In the genomic region with DNA sequence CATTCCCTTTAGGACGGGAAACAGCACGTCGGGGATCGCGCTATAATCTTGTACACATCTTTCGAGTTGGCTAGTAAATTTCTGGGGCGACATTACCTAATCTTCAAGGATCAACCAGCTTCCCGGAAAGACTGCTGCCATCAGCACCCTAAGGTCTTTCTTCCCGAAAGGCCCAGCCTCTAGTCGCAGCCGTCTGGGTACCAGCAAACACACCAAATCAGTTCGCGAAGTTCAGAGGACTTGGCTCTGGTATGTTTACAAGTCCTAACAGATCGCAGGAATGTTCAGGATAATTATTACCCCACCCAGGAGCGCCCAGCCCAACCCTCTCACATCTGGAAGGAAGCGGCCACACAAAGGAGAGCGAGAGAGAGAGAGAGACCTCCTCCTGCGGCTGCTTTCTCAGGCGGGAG, we compare ENCODE assay signal across 12 cellular contexts.
DNase-seq lines count a peak whose midpoint lies in the region; FAIRE-seq and TF ChIP-seq lines count a peak whose summit lies in the region.
"Had no signal": no experiment of that assay in that cellular context is flagged by ENCODE, and none has a peak within 500 bp of the region (broad histone marks: within the 10 kb centered on the region; RNA-seq: fewer than 3 reads in every experiment).

No MANE protein-coding gene starts in this region.

- no peak for TF ChIP-seq POLR2A in GM12892 (IDR thresholded peaks at IDR 0.05; ENCODE audit: low read depth, low read length)

- no peaks in the 10 kb centered on the region for H3K36me3 Mint-ChIP-seq in T-helper 2 cell treated with Interferon-gamma antibody and Interleukin-4, amounts not matched to agents 5 μg/mL and 100 μg/mL, for 36 hours (ENCODE audit: low read depth)

- H3K27me3 ChIP-seq in HL-60 (ENCODE audit: insufficient read depth, poor library complexity, severe bottlenecking) = no peaks in the 10 kb centered on the region
- no peaks in the 10 kb centered on the region for H3K27me3 ChIP-seq in bronchial epithelial cell (ENCODE audit: control insufficient read depth, insufficient read depth, low read length)

- H3K4me3 ChIP-seq in HL-60 (replicated peaks; ENCODE audit: insufficient read depth, low read length) (peak overlapping the region; percentile 14), bronchial epithelial cell (ENCODE audit: low read depth, low read length) (peak overlapping the region; percentile 76), skin epidermis (peak overlapping the region; percentile 42 to 71 (median 55))

- H3K9me3 Mint-ChIP-seq in T-helper 2 cell treated with Interferon-gamma antibody and Interleukin-4, amounts not matched to agents 5 μg/mL and 100 μg/mL, for 36 hours = no peaks in the 10 kb centered on the region
- H3K9me3 Mint-ChIP-seq: activated B cell treated with CpG ODN at 0.5 μM for 24 hours had no signal

- FAIRE-seq in bronchial epithelial cell (lab: Jason Lieb, UNC) = peak; percentile 7
- no peak for FAIRE-seq in GM12892 (lab: Jason Lieb, UNC)
- FAIRE-seq: endothelial cell of umbilical vein had no signal

- no peak overlapping the region for H3K4me3 Mint-ChIP-seq in T-helper 2 cell treated with Interferon-gamma antibody and Interleukin-4, amounts not matched to agents 5 μg/mL and 100 μg/mL, for 36 hours
- H3K4me3 Mint-ChIP-seq: activated B cell treated with CpG ODN at 0.5 μM for 24 hours had no signal

- H3K27ac Mint-ChIP-seq in T-helper 2 cell treated with Interferon-gamma antibody and Interleukin-4, amounts not matched to agents 5 μg/mL and 100 μg/mL, for 36 hours = no peak overlapping the region
- H3K27ac Mint-ChIP-seq: activated B cell treated with CpG ODN at 0.5 μM for 24 hours had no signal

- H3K36me3 ChIP-seq in bronchial epithelial cell (ENCODE audit: control insufficient read depth, insufficient read depth, low read length) = peaks cover 2% of the 10 kb centered on the region

- H3K27ac ChIP-seq in HL-60 (replicated peaks) (no peak overlapping the region; the same call in 1 of the 2 replicates), skin epidermis (peak overlapping the region in 14 of 21 experiments; percentile 23 to 91 (median 76))

- H3K27me3 Mint-ChIP-seq in T-helper 2 cell treated with Interferon-gamma antibody and Interleukin-4, amounts not matched to agents 5 μg/mL and 100 μg/mL, for 36 hours (ENCODE audit: low read depth) = peaks cover 37% of the 10 kb centered on the region

- DNase-seq in HL-60 (ENCODE audit: low read depth in 1 of 2, low spot score in 1 of 2) = peak in 1 of 2 experiments; percentile 16
- DNase-seq in bronchial epithelial cell (ENCODE audit: low read depth) = peak; percentile 95
- DNase-seq in iPS-NIHi11 (ENCODE audit: low spot score) = peak; percentile 16
- DNase-seq in T-helper 2 cell treated with Interferon-gamma antibody and Interleukin-4, amounts not matched to agents 5 μg/mL and 100 μg/mL, for 36 hours (ENCODE audit: low spot score) = no peak
- DNase-seq in NCI-H748 treated with DMSO at 0.1 percent for 48 hours (lab: John Stamatoyannopoulos, UW) = no peak
- no peak for DNase-seq in OCI-M2 (lab: John Stamatoyannopoulos, UW; ENCODE audit: unreplicated experiment)
- DNase-seq in GM12892 (ENCODE audit: insufficient read length) = no peak
- DNase-seq: activated B cell treated with CpG ODN at 0.5 μM for 24 hours; activated naive CD4-positive, alpha-beta T cell treated with Interleukin-2 at 50 U/mL for 16 hours; DMS153 had no signal

- peaks cover 3% of the 10 kb centered on the region for H3K4me1 Mint-ChIP-seq in T-helper 2 cell treated with Interferon-gamma antibody and Interleukin-4, amounts not matched to agents 5 μg/mL and 100 μg/mL, for 36 hours (ENCODE audit: low read depth)
- H3K4me1 Mint-ChIP-seq: activated B cell treated with CpG ODN at 0.5 μM for 24 hours had no signal

- no peak for TF ChIP-seq CTCF in HL-60 (IDR thresholded peaks at IDR 0.05; ENCODE audit: insufficient read depth, low read length)
- no peak for TF ChIP-seq CTCF in bronchial epithelial cell (IDR thresholded peaks at IDR 0.05; ENCODE audit: insufficient read depth, low read length, severe bottlenecking)

Comparison
In these comparisons a context has a peak if more than half of its experiments do, and no peak if none do; other contexts are left out.
1. DNase-seq: peak in bronchial epithelial cell (single experiment) and iPS-NIHi11 (single experiment); none in T-helper 2 cell treated with Interferon-gamma antibody and Interleukin-4, amounts not matched to agents 5 μg/mL and 100 μg/mL, for 36 hours (single experiment), NCI-H748 treated with DMSO at 0.1 percent for 48 hours (single experiment), OCI-M2 (single experiment) and GM12892 (single experiment).
2. H3K4me3 ChIP-seq: peak in every context shown above with its lines; median percentile 76 in bronchial epithelial cell; 55 in skin epidermis; 14 in HL-60.